Comparison of ENCODE assay signal across 19 cellular contexts in genomic region chr2:71620116-71620515, GRCh38.
A peak's percentile ranks its signal among the peaks of the same experiment; 100 is the strongest.
DNase-seq lines count a peak whose midpoint lies in the region; ATAC-seq and TF ChIP-seq lines count a peak whose summit lies in the region.
"Had no signal": no experiment of that assay in that cellular context is flagged by ENCODE, and none has a peak within 500 bp of the region (broad histone marks: within the 10 kb centered on the region; RNA-seq: fewer than 3 reads in every experiment).

No MANE protein-coding gene starts in this region.

- peaks cover 11% of the 10 kb centered on the region for H3K27me3 Mint-ChIP-seq in stimulated activated naive CD8-positive, alpha-beta T cell treated with anti-CD3 and anti-CD28 coated beads, Interleukin-15, amount 100 ng/mL, for 72 hours
- peaks cover 0 to 8% of the 10 kb centered on the region in 2 donors for H3K27me3 Mint-ChIP-seq in natural killer cell (ENCODE audit: low read depth in 2 of 2)
- H3K27me3 Mint-ChIP-seq in stimulated activated naive B cell treated with anti-CD40 and anti-IgM and Interleukin-4, amounts not matched to agents 10 μg/mL and 1 μg/mL and 100 μg/mL, for 72 hours: peaks cover 6 to 7% of the 10 kb centered on the region in 2 donors

- DNase-seq in stimulated activated naive CD8-positive, alpha-beta T cell treated with anti-CD3 and anti-CD28 coated beads, Interleukin-15, amount 100 ng/mL, for 72 hours: no peak
- DNase-seq in stimulated activated naive CD8-positive, alpha-beta T cell treated with anti-CD3 and anti-CD28 coated beads, Interleukin-15, Interleukin-2, amounts not matched to agents 100 U/mL and 50 U/mL, for 24 hours: no peak
- DNase-seq in ecto neural progenitor cell (ENCODE audit: low spot score) (peak; percentile 29), natural killer cell (peak; percentile 5), EL (no peak), midbrain (lab: John Stamatoyannopoulos, UW) (no peak)
- no peak for DNase-seq in stimulated activated naive B cell treated with anti-CD40 and anti-IgM and Interleukin-4, amounts not matched to agents 10 μg/mL and 1 μg/mL and 100 μg/mL, for 72 hours
- DNase-seq: activated CD4-positive, alpha-beta T cell treated with anti-CD3 and anti-CD28 coated beads for 1 hour; cortex of kidney; esophagus squamous epithelium; foreskin melanocyte; naive thymus-derived CD4-positive, alpha-beta T cell; NCI-H446; RPMI8226; small intestine; uterus had no signal

- peak; percentile 13 for ATAC-seq in stimulated activated naive CD8-positive, alpha-beta T cell treated with anti-CD3 and anti-CD28 coated beads, Interleukin-15, amount 100 ng/mL, for 72 hours
- ATAC-seq in stimulated activated naive CD8-positive, alpha-beta T cell treated with anti-CD3 and anti-CD28 coated beads, Interleukin-15, Interleukin-2, amounts not matched to agents 100 U/mL and 50 U/mL, for 24 hours: no peak
- no peak for ATAC-seq in natural killer cell
- ATAC-seq in stimulated activated naive B cell treated with anti-CD40 and anti-IgM and Interleukin-4, amounts not matched to agents 10 μg/mL and 1 μg/mL and 100 μg/mL, for 72 hours (replicated peaks): no peak
- ATAC-seq: heart right ventricle; naive thymus-derived CD4-positive, alpha-beta T cell had no signal

- no peaks in the 10 kb centered on the region for H3K4me1 Mint-ChIP-seq in stimulated activated naive CD8-positive, alpha-beta T cell treated with anti-CD3 and anti-CD28 coated beads, Interleukin-15, amount 100 ng/mL, for 72 hours
- H3K4me1 Mint-ChIP-seq in natural killer cell: no peaks in the 10 kb centered on the region
- no peaks in the 10 kb centered on the region for H3K4me1 Mint-ChIP-seq in stimulated activated naive B cell treated with anti-CD40 and anti-IgM and Interleukin-4, amounts not matched to agents 10 μg/mL and 1 μg/mL and 100 μg/mL, for 72 hours
- H3K4me1 Mint-ChIP-seq: naive thymus-derived CD4-positive, alpha-beta T cell had no signal

- H3K36me3 Mint-ChIP-seq in natural killer cell: no peaks in the 10 kb centered on the region
- no peaks in the 10 kb centered on the region for H3K36me3 Mint-ChIP-seq in stimulated activated naive B cell treated with anti-CD40 and anti-IgM and Interleukin-4, amounts not matched to agents 10 μg/mL and 1 μg/mL and 100 μg/mL, for 72 hours
- H3K36me3 Mint-ChIP-seq: activated naive CD4-positive, alpha-beta T cell treated with anti-CD3 and anti-CD28 coated beads, Interleukin-2, amount 50 U/mL, for 72 hours; naive thymus-derived CD4-positive, alpha-beta T cell had no signal

- H3K4me3 Mint-ChIP-seq in stimulated activated naive CD8-positive, alpha-beta T cell treated with anti-CD3 and anti-CD28 coated beads, Interleukin-15, amount 100 ng/mL, for 72 hours: no peak overlapping the region
- H3K4me3 Mint-ChIP-seq in natural killer cell: no peak overlapping the region
- no peak overlapping the region for H3K4me3 Mint-ChIP-seq in stimulated activated naive B cell treated with anti-CD40 and anti-IgM and Interleukin-4, amounts not matched to agents 10 μg/mL and 1 μg/mL and 100 μg/mL, for 72 hours
- H3K4me3 Mint-ChIP-seq: CD4-positive, alpha-beta T cell; naive thymus-derived CD4-positive, alpha-beta T cell had no signal

- H3K9me3 Mint-ChIP-seq in stimulated activated naive CD8-positive, alpha-beta T cell treated with anti-CD3 and anti-CD28 coated beads, Interleukin-15, amount 100 ng/mL, for 72 hours: no peaks in the 10 kb centered on the region
- H3K9me3 Mint-ChIP-seq in natural killer cell: no peaks in the 10 kb centered on the region
- no peaks in the 10 kb centered on the region for H3K9me3 Mint-ChIP-seq in stimulated activated naive B cell treated with anti-CD40 and anti-IgM and Interleukin-4, amounts not matched to agents 10 μg/mL and 1 μg/mL and 100 μg/mL, for 72 hours
- H3K9me3 Mint-ChIP-seq: activated naive CD4-positive, alpha-beta T cell treated with anti-CD3 and anti-CD28 coated beads, Interleukin-2, amount 50 U/mL, for 72 hours; CD4-positive, alpha-beta T cell; naive thymus-derived CD4-positive, alpha-beta T cell had no signal

- intact Hi-C loops in natural killer cell (cut with micrococcal nuclease): no loop called here

- TF ChIP-seq CTCF in natural killer cell (IDR thresholded peaks at IDR 0.05): no peak

- no peak overlapping the region for H3K27ac Mint-ChIP-seq in stimulated activated naive CD8-positive, alpha-beta T cell treated with anti-CD3 and anti-CD28 coated beads, Interleukin-15, amount 100 ng/mL, for 72 hours
- peak overlapping the region in 1 of 2 donors; percentile 69 for H3K27ac Mint-ChIP-seq in natural killer cell
- no peak overlapping the region for H3K27ac Mint-ChIP-seq in stimulated activated naive B cell treated with anti-CD40 and anti-IgM and Interleukin-4, amounts not matched to agents 10 μg/mL and 1 μg/mL and 100 μg/mL, for 72 hours
- H3K27ac Mint-ChIP-seq: activated naive CD4-positive, alpha-beta T cell treated with anti-CD3 and anti-CD28 coated beads, Interleukin-2, amount 50 U/mL, for 72 hours; CD4-positive, alpha-beta T cell; naive thymus-derived CD4-positive, alpha-beta T cell had no signal

Comparison
In these comparisons a context has a peak if more than half of its experiments do, and no peak if none do; other contexts are left out.
1. DNase-seq: peak in ecto neural progenitor cell (single experiment) and natural killer cell (single experiment); none in stimulated activated naive CD8-positive, alpha-beta T cell treated with anti-CD3 and anti-CD28 coated beads, Interleukin-15, amount 100 ng/mL, for 72 hours (0 of 2), stimulated activated naive CD8-positive, alpha-beta T cell treated with anti-CD3 and anti-CD28 coated beads, Interleukin-15, Interleukin-2, amounts not matched to agents 100 U/mL and 50 U/mL, for 24 hours (single experiment), stimulated activated naive B cell treated with anti-CD40 and anti-IgM and Interleukin-4, amounts not matched to agents 10 μg/mL and 1 μg/mL and 100 μg/mL, for 72 hours (single experiment), EL (single experiment) and midbrain (single experiment).